ENCODE assay signal across 8 cellular contexts in genomic region chr2:96022701-96023522, GRCh38. TPM values are rescaled to one million over a fixed set of nuclear protein-coding genes. Genes with fewer than 3 reads are reported as not detected.
DNase-seq lines count a peak whose midpoint lies in the region; ATAC-seq and TF ChIP-seq lines count a peak whose summit lies in the region.
"Not testable (repeated sequence)": the region's sequence is repeated elsewhere in the genome, so short reads cannot be mapped to it uniquely, and the experiment has no call there.

No MANE protein-coding gene starts in this region.

- H3K27me3 ChIP-seq in SU-DHL-6 (ENCODE audit: low read length): not testable (repeated sequence)

- TF ChIP-seq CTCF in SU-DHL-6 (IDR thresholded peaks at IDR 0.05; ENCODE audit: insufficient read depth, low read length, poor library complexity, severe bottlenecking): peak; percentile 40

- not testable (repeated sequence) for H3K4me3 ChIP-seq in SU-DHL-6 (ENCODE audit: insufficient read depth, low read length, poor library complexity, severe bottlenecking)

- peak; percentile 81 for DNase-seq in AG08395 (ENCODE audit: low spot score)
- peak; percentile 62 for DNase-seq in activated gamma-delta T cell treated with anti-CD3 and anti-CD28 coated beads, Interleukin-2, amount 50 U/mL, for 16 hours (ENCODE audit: low read depth)
- DNase-seq in fibroblast of gingiva (ENCODE audit: low read depth): peak; percentile 64
- peak; percentile 91 for DNase-seq in mesenteric fat pad (ENCODE audit: low spot score)
- DNase-seq in stimulated activated CD4-positive, alpha-beta T cell treated with anti-CD3 and anti-CD28 coated beads, Interleukin-2, amount 100 ng/mL, for 48 hours: peak; percentile 73 to 75

- not testable (repeated sequence) for H3K36me3 ChIP-seq in SU-DHL-6 (ENCODE audit: low read length)

- H2AFZ ChIP-seq in SU-DHL-6 (ENCODE audit: low read depth, low read length, severe bottlenecking): not testable (repeated sequence)

- not testable (repeated sequence) for H3K9me3 ChIP-seq in SU-DHL-6 (ENCODE audit: insufficient read depth, low read length)

- not testable (repeated sequence) for H3K79me2 ChIP-seq in SU-DHL-6 (ENCODE audit: insufficient read depth, low read length)

- H3F3A ChIP-seq in SU-DHL-6 (ENCODE audit: insufficient read depth): not testable (repeated sequence)

- not testable (repeated sequence) for H3K27ac ChIP-seq in SU-DHL-6 (ENCODE audit: low read depth, low read length)

- H3K9ac ChIP-seq in SU-DHL-6 (ENCODE audit: low read length): not testable (repeated sequence)

- H4K20me1 ChIP-seq in SU-DHL-6 (ENCODE audit: low read depth, low read length): not testable (repeated sequence)

- ATAC-seq in GM19023 (IDR thresholded peaks at IDR 0.05; ENCODE audit: unreplicated experiment): peak; percentile 72
- peak; percentile 87 for ATAC-seq in HG03354 (IDR thresholded peaks at IDR 0.05; ENCODE audit: poor library complexity, severe bottlenecking, unreplicated experiment)

- not testable (repeated sequence) for H3K9me2 ChIP-seq in SU-DHL-6 (replicated peaks; ENCODE audit: insufficient read depth, low read length)

- H3K4me2 ChIP-seq in SU-DHL-6 (ENCODE audit: low read depth, low read length, poor library complexity, severe bottlenecking): not testable (repeated sequence)

RNA-seq across cellular contexts. Expression of gene GPAT2, which starts 11.8 kb away (rescaled TPM):
- 9.0 TPM for total RNA-seq in mesenteric fat pad

RNA-seq across cellular contexts. Expression of gene ANKRD36C, which starts 31.3 kb away (rescaled TPM):
- total RNA-seq in mesenteric fat pad: 23.6 TPM
